In genomic region chr7:127437241-127437640, GRCh38 we compare ENCODE assay signal across 29 cellular contexts.
"Had no signal": no experiment of that assay in that cellular context is flagged by ENCODE, and none has a peak within 500 bp of the region (broad histone marks: within the 10 kb centered on the region; RNA-seq: fewer than 3 reads in every experiment).

No MANE protein-coding gene starts in this region.

- H3K4me1 Mint-ChIP-seq: activated CD4-positive, alpha-beta memory T cell treated with anti-CD3 and anti-CD28 coated beads, Interleukin-2, amount 10 ng/mL, durations not matched to agents 7 days and 5 days; activated CD8-positive, alpha-beta memory T cell treated with anti-CD3 and anti-CD28 coated beads, Interleukin-2, amount 10 ng/mL, durations not matched to agents 7 days and 5 days; activated naive CD8-positive, alpha-beta T cell treated with anti-CD3 and anti-CD28 coated beads, Interleukin-2, amount 10 ng/mL, durations not matched to agents 7 days and 5 days; brain had no signal

- H2AFZ ChIP-seq: PC-9 had no signal

- H3K4me3 ChIP-seq: ascending aorta, K562, PC-9 had no signal

- H3K9me3 Mint-ChIP-seq: activated CD4-positive, alpha-beta memory T cell treated with anti-CD3 and anti-CD28 coated beads, Interleukin-2, amount 10 ng/mL, durations not matched to agents 7 days and 5 days; activated naive CD8-positive, alpha-beta T cell treated with anti-CD3 and anti-CD28 coated beads, Interleukin-2, amount 10 ng/mL, durations not matched to agents 7 days and 5 days; brain had no signal

- H3K27me3 ChIP-seq: ascending aorta had no signal

- H3K4me1 ChIP-seq: ascending aorta had no signal

- FAIRE-seq: bronchial epithelial cell, K562 had no signal

- H3K36me3 ChIP-seq: ascending aorta, WERI-Rb-1 had no signal

- H3K4me2 ChIP-seq: PC-9 had no signal

- DNase-seq: activated CD4-positive, alpha-beta memory T cell treated with anti-CD3 and anti-CD28 coated beads, Interleukin-2, amount 10 ng/mL, durations not matched to agents 7 days and 5 days; activated CD4-positive, alpha-beta T cell treated with anti-CD3 and anti-CD28 coated beads for 1 hour; activated CD4-positive, alpha-beta T cell treated with anti-CD3 and anti-CD28 coated beads for 48 hours; activated CD4-positive, CD25-positive, alpha-beta regulatory T cell; activated CD8-positive, alpha-beta memory T cell treated with anti-CD3 and anti-CD28 coated beads for 24 hours; activated CD8-positive, alpha-beta memory T cell treated with anti-CD3 and anti-CD28 coated beads, Interleukin-2, amount 10 ng/mL, durations not matched to agents 7 days and 5 days; activated CD8-positive, alpha-beta memory T cell treated with anti-CD3 and anti-CD28 coated beads, Interleukin-2, amount 50 U/mL, for 48 hours; activated effector memory CD4-positive, alpha-beta T cell treated with Interleukin-2 at 50 U/mL for 16 hours; activated naive CD4-positive, alpha-beta T cell treated with anti-CD3 and anti-CD28 coated beads, Interleukin-2, amount 50 U/mL, for 16 hours; activated naive CD8-positive, alpha-beta T cell treated with anti-CD3 and anti-CD28 coated beads, Interleukin-2, amount 10 ng/mL, durations not matched to agents 7 days and 5 days; activated T-cell treated with anti-CD3 and anti-CD28 coated beads, Interleukin-2, amount 50 U/mL, for 48 hours; amygdala; caudate nucleus; NCI-H1092 treated with DMSO at 0.1 percent for 48 hours; NCI-H1417 treated with DMSO at 0.1 percent for 48 hours; NCI-H187 treated with DMSO at 0.1 percent for 48 hours; NCI-H2081; NCI-H345; NCI-H524 treated with DMSO at 0.1 percent for 48 hours; SIG-M5; T1000; WERI-Rb-1 had no signal

- H3K9me3 ChIP-seq: ascending aorta had no signal

- H3K27ac ChIP-seq: ascending aorta, PC-9, RWPE1, WERI-Rb-1 had no signal

- H3K27ac Mint-ChIP-seq: activated CD4-positive, alpha-beta memory T cell treated with anti-CD3 and anti-CD28 coated beads, Interleukin-2, amount 10 ng/mL, durations not matched to agents 7 days and 5 days; activated CD8-positive, alpha-beta memory T cell treated with anti-CD3 and anti-CD28 coated beads, Interleukin-2, amount 10 ng/mL, durations not matched to agents 7 days and 5 days; activated naive CD8-positive, alpha-beta T cell treated with anti-CD3 and anti-CD28 coated beads, Interleukin-2, amount 10 ng/mL, durations not matched to agents 7 days and 5 days; brain had no signal

- ATAC-seq: activated CD8-positive, alpha-beta memory T cell treated with anti-CD3 and anti-CD28 coated beads, Interleukin-2, amount 10 ng/mL, durations not matched to agents 7 days and 5 days; K562; Right ventricle myocardium inferior had no signal

- H3K36me3 Mint-ChIP-seq: activated CD8-positive, alpha-beta memory T cell treated with anti-CD3 and anti-CD28 coated beads, Interleukin-2, amount 10 ng/mL, durations not matched to agents 7 days and 5 days; brain had no signal

- H3K4me3 Mint-ChIP-seq: activated CD4-positive, alpha-beta memory T cell treated with anti-CD3 and anti-CD28 coated beads, Interleukin-2, amount 10 ng/mL, durations not matched to agents 7 days and 5 days; activated CD8-positive, alpha-beta memory T cell treated with anti-CD3 and anti-CD28 coated beads, Interleukin-2, amount 10 ng/mL, durations not matched to agents 7 days and 5 days; activated naive CD8-positive, alpha-beta T cell treated with anti-CD3 and anti-CD28 coated beads, Interleukin-2, amount 10 ng/mL, durations not matched to agents 7 days and 5 days; brain had no signal
